8 cellular contexts compared by ENCODE assay signal in genomic region chr17:28661635-28662526, GRCh38. TPM values are rescaled to one million over a fixed set of nuclear protein-coding genes. Genes with fewer than 3 reads are reported as not detected.
DNase-seq lines count a peak whose midpoint lies in the region; ATAC-seq, FAIRE-seq and TF ChIP-seq lines count a peak whose summit lies in the region.

A gene with protein sequence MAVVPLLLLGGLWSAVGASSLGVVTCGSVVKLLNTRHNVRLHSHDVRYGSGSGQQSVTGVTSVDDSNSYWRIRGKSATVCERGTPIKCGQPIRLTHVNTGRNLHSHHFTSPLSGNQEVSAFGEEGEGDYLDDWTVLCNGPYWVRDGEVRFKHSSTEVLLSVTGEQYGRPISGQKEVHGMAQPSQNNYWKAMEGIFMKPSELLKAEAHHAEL (minus strand): TSS chr17:28661906. CDS start chr17:28661876, 30 bp downstream.
SUPT6H (plus strand) TSS chr17:28662205; CDS start chr17:28673402, 11,197 bp downstream.

- H2AFZ ChIP-seq in OCI-LY3 (ENCODE audit: low read depth, low read length), result peak within 1 kb of the TSS; percentile 96
- H2AFZ ChIP-seq in endothelial cell of umbilical vein (ENCODE audit: low read depth, low read length), result peak within 1 kb of the TSS; percentile 85

- H3K9ac ChIP-seq in OCI-LY3 (ENCODE audit: low read length), result peak within 1 kb of the TSS; percentile 91
- H3K9ac ChIP-seq in endothelial cell of umbilical vein (replicated peaks; ENCODE audit: extremely low read depth, insufficient read depth, low read length), result peak within 1 kb of the TSS; percentile 97

- POLR2A ChIA-PET in endothelial cell of umbilical vein (lab: Charles Lee), result interaction anchor here (0.6 to 0.7 kb wide), 2 partner anchors 14 to 18 kb away, joined by 3 read pairs; no protein-coding TSS in a partner anchor

- H3K79me2 ChIP-seq in OCI-LY3 (ENCODE audit: low read length), result peaks cover 81% of the 10 kb centered on the region
- peaks cover 75% of the 10 kb centered on the region for H3K79me2 ChIP-seq in endothelial cell of umbilical vein (ENCODE audit: control insufficient read depth, insufficient read depth, low read length)

- H3K27ac ChIP-seq in OCI-LY3 (ENCODE audit: low read length) (peak within 1 kb of the TSS; percentile 93), endothelial cell of umbilical vein (ENCODE audit: insufficient read depth, low read depth, low read length) (peak within 1 kb of the TSS; percentile 79)

- H3K4me2 ChIP-seq in OCI-LY3 (ENCODE audit: low read length) (peak within 1 kb of the TSS; percentile 93), endothelial cell of umbilical vein (ENCODE audit: insufficient read depth, low read length) (peak within 1 kb of the TSS; percentile 93)

- H3K4me1 ChIP-seq in OCI-LY3 (ENCODE audit: low read length) (peaks cover 18% of the 10 kb centered on the region), endothelial cell of umbilical vein (ENCODE audit: control insufficient read depth, extremely low read depth, insufficient read depth, low read length) (peaks cover 8% of the 10 kb centered on the region), mononuclear cell (ENCODE audit: insufficient read depth, low read length) (peaks cover 36% of the 10 kb centered on the region)

- no peak for TF ChIP-seq CTCF in OCI-LY3 (IDR thresholded peaks at IDR 0.05; ENCODE audit: low read depth, low read length)
- TF ChIP-seq CTCF in endothelial cell of umbilical vein (IDR thresholded peaks at IDR 0.05; ENCODE audit: extremely low read depth in 1 of 2, insufficient read depth in 1 of 2, low read depth in 1 of 2, low read length in 2 of 2), result no peak

- H3K4me3 ChIP-seq in OCI-LY3 (ENCODE audit: low read length) (peak within 1 kb of the TSS; percentile 90), endothelial cell of umbilical vein (replicated peaks in 1 of 3; ENCODE audit: insufficient read depth in 1 of 3, low read depth in 1 of 3, low read length in 3 of 3) (peak within 1 kb of the TSS; percentile 75 to 95 (median 82)), mononuclear cell (ENCODE audit: low read length) (peak within 1 kb of the TSS; percentile 85)

- no peaks in the 10 kb centered on the region for H3K27me3 ChIP-seq in OCI-LY3 (ENCODE audit: low read depth, low read length)
- no peaks in the 10 kb centered on the region for H3K27me3 ChIP-seq in endothelial cell of umbilical vein (ENCODE audit: control insufficient read depth in 2 of 2, insufficient read depth in 2 of 2, low read length in 2 of 2)
- H3K27me3 ChIP-seq in mononuclear cell (ENCODE audit: insufficient read depth, low read length), result no peaks in the 10 kb centered on the region

- H3K9me3 ChIP-seq in OCI-LY3 (ENCODE audit: insufficient read depth, low read length) (no peaks in the 10 kb centered on the region), endothelial cell of umbilical vein (replicated peaks; ENCODE audit: control insufficient read depth, insufficient read depth, low read length) (no peaks in the 10 kb centered on the region), mononuclear cell (ENCODE audit: low read depth, low read length) (no peaks in the 10 kb centered on the region)

- no peaks in the 10 kb centered on the region for H3K9me1 ChIP-seq in endothelial cell of umbilical vein (replicated peaks; ENCODE audit: control insufficient read depth, extremely low read depth, insufficient read depth, low read length)

- ATAC-seq in GM21515 (IDR thresholded peaks at IDR 0.05; ENCODE audit: unreplicated experiment), result peak; percentile 75

- CTCF ChIA-PET in endothelial cell of umbilical vein (lab: Charles Lee), result interaction anchor here (0.7 to 4.1 kb wide), 7 partner anchors 8 to 49 kb away, joined by 3 to 49 read pairs (median 5); partner anchors contain the start of gene BLTP2

- intact Hi-C loops in endothelial cell of umbilical vein (cut with micrococcal nuclease), result loop anchor here (2.0 to 5.0 kb wide), 2 partner anchors 15 to 50 kb away; partner anchors contain the start of gene PROCA1

- dilution Hi-C loops in endothelial cell of umbilical vein (cut with MboI; ENCODE audit: extremely low pct_ligation_motif_present, low sequenced_read_pairs), result no loop called here

- DNase-seq in DMS 273 treated with DMSO at 0.1 percent for 48 hours (lab: John Stamatoyannopoulos, UW), result peak; percentile 82
- DNase-seq in HuH-7.5 (ENCODE audit: low spot score), result peak; percentile 92
- peak; percentile 99 for DNase-seq in activated CD8-positive, alpha-beta memory T cell treated with anti-CD3 and anti-CD28 coated beads, Interleukin-2, amount 50 U/mL, for 48 hours
- DNase-seq in endothelial cell of umbilical vein (ENCODE audit: low read depth, low spot score), result peak; percentile 92
- peak; percentile 89 to 95 for DNase-seq in stimulated activated CD8-positive, alpha-beta memory T cell treated with anti-CD3 and anti-CD28 coated beads, Interleukin-4, amount 100 ng/mL, for 1 hour (ENCODE audit: low read depth in 2 of 2, low spot score in 1 of 2)

- TSS peak; percentile 57 for BruUV-seq in endothelial cell of umbilical vein (replicated peaks; lab: Mats Ljungman, UMichigan)

- H3K36me3 ChIP-seq in OCI-LY3 (replicated peaks; ENCODE audit: low read depth, low read length), result peaks cover 23% of the 10 kb centered on the region
- H3K36me3 ChIP-seq in endothelial cell of umbilical vein (ENCODE audit: control insufficient read depth in 2 of 2, extremely low read depth in 1 of 2, insufficient read depth in 2 of 2, low read length in 2 of 2), result peaks cover 0 to 2% of the 10 kb centered on the region in 2 experiments

- H4K20me1 ChIP-seq in OCI-LY3 (ENCODE audit: insufficient read depth, low read length), result peaks cover 7% of the 10 kb centered on the region; the same call in 1 of the 2 replicates
- H4K20me1 ChIP-seq in endothelial cell of umbilical vein (replicated peaks; ENCODE audit: control insufficient read depth, extremely low read depth, insufficient read depth, low read length), result no peaks in the 10 kb centered on the region

- peak; percentile 5 for TF ChIP-seq POLR2A in endothelial cell of umbilical vein (IDR thresholded peaks at IDR 0.05; ENCODE audit: low read depth, low read length)

- peak; percentile 94 for FAIRE-seq in endothelial cell of umbilical vein (lab: Jason Lieb, UNC)

TF ChIP-seq in endothelial cell of umbilical vein, 7 proteins besides CTCF, POLR2A, EP300 and RAD21:
- TF ChIP-seq FOS (IDR thresholded peaks at IDR 0.05; ENCODE audit: borderline replicate concordance, insufficient read depth, low read length), result no peak
- no peak for TF ChIP-seq MAX (IDR thresholded peaks at IDR 0.05; ENCODE audit: insufficient read depth, insufficient read length)
- TF ChIP-seq POLR2AphosphoS5 (IDR thresholded peaks at IDR 0.05; ENCODE audit: insufficient read depth, low read depth, low read length), result peak; percentile 73
- TF ChIP-seq JUN (IDR thresholded peaks at IDR 0.05; ENCODE audit: borderline replicate concordance, insufficient read depth, insufficient read length, low read depth), result no peak

RNA-seq across cellular contexts. Expression of the first gene that starts in this region (rescaled TPM):
- total RNA-seq in endothelial cell of umbilical vein (52.6 and 56.4 TPM in 2 replicates), mononuclear cell (31.3 TPM)
- polyA plus RNA-seq in endothelial cell of umbilical vein, result 77.9 and 101 TPM in 2 replicates
- 79.2 and 80.6 TPM in 2 replicates for polyA plus RNA-seq in endothelial cell of umbilical vein (2011; cell fraction: cytosol; rRNA removed)
- polyA plus RNA-seq in endothelial cell of umbilical vein (2011; cell fraction: nucleus; rRNA removed), result 40.3 and 45.9 TPM in 2 replicates
- polyA plus RNA-seq in endothelial cell of umbilical vein (2012), result 65.7 and 73.0 TPM in 2 replicates
- 69.6 and 83.0 TPM in 2 replicates for polyA minus RNA-seq in endothelial cell of umbilical vein
- polyA minus RNA-seq in endothelial cell of umbilical vein (2011; cell fraction: cytosol; rRNA and poly(A)+ RNA removed), result 15.7 TPM
- 12.6 and 18.6 TPM in 2 replicates for polyA minus RNA-seq in endothelial cell of umbilical vein (2011; cell fraction: nucleus; rRNA and poly(A)+ RNA removed)

RNA-seq across cellular contexts. Expression of gene SUPT6H, which starts in this region (rescaled TPM):
- 70.4 and 79.2 TPM in 2 replicates for total RNA-seq in endothelial cell of umbilical vein
- 33.9 and 34.9 TPM in 2 replicates for polyA plus RNA-seq in endothelial cell of umbilical vein
- 27.0 and 30.2 TPM in 2 replicates for polyA plus RNA-seq in endothelial cell of umbilical vein (2011; cell fraction: cytosol; rRNA removed)
- 75.8 and 84.3 TPM in 2 replicates for polyA plus RNA-seq in endothelial cell of umbilical vein (2011; cell fraction: nucleus; rRNA removed)
- 52.7 and 64.6 TPM in 2 replicates for polyA plus RNA-seq in endothelial cell of umbilical vein (2012)
- 111 TPM in 2 replicates for polyA minus RNA-seq in endothelial cell of umbilical vein
- polyA minus RNA-seq in endothelial cell of umbilical vein (2011; cell fraction: cytosol; rRNA and poly(A)+ RNA removed), result 29.0 TPM
- polyA minus RNA-seq in endothelial cell of umbilical vein (2011; cell fraction: nucleus; rRNA and poly(A)+ RNA removed), result 86.1 and 93.8 TPM in 2 replicates
- 80.9 TPM for total RNA-seq in mononuclear cell

Comparison
In these comparisons a context has a peak if more than half of its experiments do, and no peak if none do; other contexts are left out.
1. Peak in every context shown above with its lines: DNase-seq, ATAC-seq, H3K4me3 ChIP-seq and H3K27ac ChIP-seq.